Comparison of ENCODE assay signal across 17 cellular contexts in genomic region chr3:72008226-72008996, GRCh38.
DNase-seq lines count a peak whose midpoint lies in the region; ATAC-seq and TF ChIP-seq lines count a peak whose summit lies in the region.
"Had no signal": no experiment of that assay in that cellular context is flagged by ENCODE, and none has a peak within 500 bp of the region (broad histone marks: within the 10 kb centered on the region; RNA-seq: fewer than 3 reads in every experiment).

No MANE protein-coding gene starts in this region.

- H3K4me3 Mint-ChIP-seq in MCF 10A (ENCODE audit: unreplicated experiment): no peak overlapping the region
- H3K4me3 Mint-ChIP-seq: activated naive CD4-positive, alpha-beta T cell treated with anti-CD3 and anti-CD28 coated beads, Interleukin-2, amount 50 U/mL, for 24 hours; central memory CD8-positive, alpha-beta T cell; IgD-negative memory B cell had no signal

- H3K27ac Mint-ChIP-seq in MCF 10A (ENCODE audit: low read depth, unreplicated experiment): no peak overlapping the region
- H3K27ac Mint-ChIP-seq: IgD-negative memory B cell had no signal

- no peaks in the 10 kb centered on the region for H3K9me3 Mint-ChIP-seq in MCF 10A (ENCODE audit: unreplicated experiment)
- H3K9me3 Mint-ChIP-seq: activated naive CD4-positive, alpha-beta T cell treated with anti-CD3 and anti-CD28 coated beads, Interleukin-2, amount 50 U/mL, for 24 hours; central memory CD8-positive, alpha-beta T cell had no signal

- no peak for ATAC-seq in GM18520 (IDR thresholded peaks at IDR 0.05; ENCODE audit: unreplicated experiment)
- ATAC-seq in GM18909 (IDR thresholded peaks at IDR 0.05; ENCODE audit: poor library complexity, unreplicated experiment): no peak

- H3K4me1 ChIP-seq in breast epithelium: no peaks in the 10 kb centered on the region
- peaks cover 18% of the 10 kb centered on the region for H3K4me1 ChIP-seq in SJSA1 (replicated peaks)
- H3K4me1 ChIP-seq in right atrium auricular region: no peaks in the 10 kb centered on the region
- H3K4me1 ChIP-seq: Caco-2, SJCRH30 had no signal

- POLR2A ChIA-PET in MCF 10A (lab: Yijun Ruan, JAX): interaction anchor here (0.6 kb wide), 2 partner anchors 21 to 837 kb away, joined by 3 read pairs; no protein-coding TSS in a partner anchor

- H3K4me3 ChIP-seq in breast epithelium (no peak overlapping the region), SJSA1 (no peak overlapping the region), fibroblast of villous mesenchyme (ENCODE audit: low read depth, low read length) (no peak overlapping the region), right atrium auricular region (no peak overlapping the region)
- H3K4me3 ChIP-seq: ovary, SJCRH30 had no signal

- peaks cover 9% of the 10 kb centered on the region for H3K27me3 Mint-ChIP-seq in MCF 10A (ENCODE audit: insufficient read depth, unreplicated experiment)

- H3K27ac ChIP-seq in breast epithelium: no peak overlapping the region
- peak overlapping the region; percentile 27; the same call in 1 of the 2 replicates for H3K27ac ChIP-seq in SJSA1
- no peak overlapping the region for H3K27ac ChIP-seq in right atrium auricular region
- H3K27ac ChIP-seq: ovary, SJCRH30 had no signal

- no TSS peak for BruUV-seq in MCF 10A (replicated peaks; lab: Mats Ljungman, UMichigan)

- CTCF ChIA-PET in MCF 10A (lab: Yijun Ruan, JAX): interaction anchor here (0.6 to 2.2 kb wide), 2 partner anchors 9 to 32 kb away, joined by 3 to 5 read pairs; no protein-coding TSS in a partner anchor

- intact Hi-C loops in MCF 10A (cut with micrococcal nuclease): no loop called here
- intact Hi-C loops in breast epithelium (cut with DNase I; ENCODE audit: low total_unique reads): no loop called here

- TF ChIP-seq POLR2A in breast epithelium (IDR thresholded peaks at IDR 0.05): no peak

- DNase-seq in MCF 10A (ENCODE audit: unreplicated experiment): peak; percentile 36
- DNase-seq in breast epithelium (ENCODE audit: low spot score in 2 of 2): no peak
- DNase-seq in SJSA1 (ENCODE audit: low read depth in 1 of 2, low spot score in 2 of 2): no peak
- DNase-seq in fibroblast of villous mesenchyme (ENCODE audit: low read depth): peak; percentile 42
- DNase-seq in NCI-H748 (lab: John Stamatoyannopoulos, UW; ENCODE audit: unreplicated experiment): no peak
- no peak for DNase-seq in right atrium auricular region (ENCODE audit: low spot score)
- DNase-seq: 8988T, Caco-2, NCI-H187, NCI-H774, ovary, SJCRH30 had no signal

- H3K36me3 Mint-ChIP-seq in MCF 10A (ENCODE audit: insufficient read depth, unreplicated experiment): no peaks in the 10 kb centered on the region
- H3K36me3 Mint-ChIP-seq: activated naive CD4-positive, alpha-beta T cell treated with anti-CD3 and anti-CD28 coated beads, Interleukin-2, amount 50 U/mL, for 24 hours; IgD-negative memory B cell had no signal

- H3K4me1 Mint-ChIP-seq in MCF 10A (ENCODE audit: insufficient read depth, unreplicated experiment): peaks cover 6% of the 10 kb centered on the region
- H3K4me1 Mint-ChIP-seq: activated naive CD4-positive, alpha-beta T cell treated with anti-CD3 and anti-CD28 coated beads, Interleukin-2, amount 50 U/mL, for 24 hours; central memory CD8-positive, alpha-beta T cell had no signal

- H3K9me3 ChIP-seq in breast epithelium (no peaks in the 10 kb centered on the region), SJSA1 (replicated peaks) (no peaks in the 10 kb centered on the region), right atrium auricular region (no peaks in the 10 kb centered on the region)
- H3K9me3 ChIP-seq: Caco-2, ovary, SJCRH30 had no signal

- H3K36me3 ChIP-seq in breast epithelium (no peaks in the 10 kb centered on the region), SJSA1 (no peaks in the 10 kb centered on the region), right atrium auricular region (no peaks in the 10 kb centered on the region)
- H3K36me3 ChIP-seq: ovary, SJCRH30 had no signal

- no peak for TF ChIP-seq CTCF in MCF 10A (IDR thresholded peaks at IDR 0.05; ENCODE audit: unreplicated experiment)
- TF ChIP-seq CTCF in breast epithelium (IDR thresholded peaks at IDR 0.05): no peak
- no peak for TF ChIP-seq CTCF in fibroblast of villous mesenchyme (IDR thresholded peaks at IDR 0.05; ENCODE audit: insufficient read depth, low read depth, low read length)
- no peak for TF ChIP-seq CTCF in right atrium auricular region (IDR thresholded peaks at IDR 0.05)

- H3K27me3 ChIP-seq in breast epithelium (no peaks in the 10 kb centered on the region), SJSA1 (replicated peaks) (no peaks in the 10 kb centered on the region), right atrium auricular region (no peaks in the 10 kb centered on the region)
- H3K27me3 ChIP-seq: ovary, SJCRH30 had no signal

Comparison
In these comparisons a context has a peak if more than half of its experiments do, and no peak if none do; other contexts are left out.
1. DNase-seq: peak in MCF 10A (single experiment) and fibroblast of villous mesenchyme (single experiment); none in breast epithelium (0 of 2), SJSA1 (0 of 2), NCI-H748 (single experiment) and right atrium auricular region (single experiment).